8 cellular contexts compared by ENCODE assay signal in the genomic region with DNA sequence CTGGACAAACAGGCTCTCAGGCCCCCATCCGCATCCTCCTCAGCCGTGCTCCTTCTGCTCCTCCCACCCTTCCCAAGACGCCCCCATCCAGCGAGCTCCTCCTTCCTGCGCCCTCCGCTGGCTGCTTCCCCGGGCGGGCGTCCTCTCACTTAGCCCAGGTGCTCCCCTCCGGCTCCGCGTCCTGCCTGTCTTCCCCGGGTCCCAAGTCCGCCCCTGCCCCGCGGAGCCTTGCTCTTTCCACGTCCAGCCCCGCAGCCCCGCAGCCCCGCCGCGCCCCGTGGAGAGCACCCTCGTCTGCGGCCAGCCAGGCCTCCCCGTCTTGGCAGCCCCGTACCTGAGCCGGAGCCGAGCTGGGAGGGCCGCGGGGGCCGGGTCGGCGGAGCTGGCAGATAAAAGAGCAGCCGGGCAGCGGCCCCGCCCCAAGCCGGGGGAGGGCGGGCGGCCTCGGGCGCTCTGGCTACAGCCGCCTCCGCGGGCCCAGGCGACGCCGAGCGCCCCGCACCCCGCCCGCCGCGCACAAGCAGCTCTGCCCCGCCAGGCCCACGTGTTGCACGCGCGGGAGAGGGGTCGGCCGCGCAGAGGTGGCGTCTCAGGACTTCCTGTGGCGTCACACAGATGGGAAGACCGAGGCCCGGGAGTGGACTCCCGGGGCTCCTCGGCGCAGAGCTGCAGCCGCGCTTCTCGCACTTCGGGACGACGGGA. TPM values are rescaled to one million over a fixed set of nuclear protein-coding genes. Genes with fewer than 3 reads are reported as not detected.
DNase-seq lines count a peak whose midpoint lies in the region; TF ChIP-seq lines count a peak whose summit lies in the region.

A gene with protein sequence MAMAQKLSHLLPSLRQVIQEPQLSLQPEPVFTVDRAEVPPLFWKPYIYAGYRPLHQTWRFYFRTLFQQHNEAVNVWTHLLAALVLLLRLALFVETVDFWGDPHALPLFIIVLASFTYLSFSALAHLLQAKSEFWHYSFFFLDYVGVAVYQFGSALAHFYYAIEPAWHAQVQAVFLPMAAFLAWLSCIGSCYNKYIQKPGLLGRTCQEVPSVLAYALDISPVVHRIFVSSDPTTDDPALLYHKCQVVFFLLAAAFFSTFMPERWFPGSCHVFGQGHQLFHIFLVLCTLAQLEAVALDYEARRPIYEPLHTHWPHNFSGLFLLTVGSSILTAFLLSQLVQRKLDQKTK (minus strand): TSS at position 555 of the 702 bp plus-strand sequence. CDS start 11,869 bp downstream, outside the sequence.

- peaks cover 15% of the 10 kb centered on the region for H3K4me1 ChIP-seq in HAP-1

- H3K27me3 ChIP-seq in HAP-1 (ENCODE audit: low read depth) (no peaks in the 10 kb centered on the region), dorsolateral prefrontal cortex (no peaks in the 10 kb centered on the region)

- in situ Hi-C loops in HAP-1 (cut with MboI; ENCODE audit: low sequenced_read_pairs), result no loop called here

- intact Hi-C loops in dorsolateral prefrontal cortex (cut with DNase I) (no loop called here), lower leg skin (cut with DNase I; ENCODE audit: low total_unique reads) (no loop called here)

- TF ChIP-seq CTCF in dorsolateral prefrontal cortex (IDR thresholded peaks at IDR 0.05 in 54 of 56, conservative IDR thresholded peaks at IDR 0.05 in 2 of 56; ENCODE audit: low read depth in 1 of 56, partially characterized antibody in 56 of 56) (peak in 8 of 56 donors; percentile 5 to 41 (median 13)), lower leg skin (IDR thresholded peaks at IDR 0.05) (no peak)

- H3K4me3 ChIP-seq in HAP-1, result peak within 1 kb of the TSS; percentile 36
- H3K4me3 ChIP-seq in dorsolateral prefrontal cortex, result peak within 1 kb of the TSS; percentile 54 to 94 (median 79)
- H3K4me3 ChIP-seq in lower leg skin (ENCODE audit: low read depth, poor library complexity, severe bottlenecking), result peak within 1 kb of the TSS; percentile 62

- 0 to 2% methylated on average over 33 to 48 of the region's 75 CpGs for WGBS in lower leg skin, 2 donors

- H3K27ac ChIP-seq in dorsolateral prefrontal cortex, result peak within 1 kb of the TSS in 56 of 59 donors; percentile 58 to 94 (median 84)

- DNase-seq in DMS153 (lab: John Stamatoyannopoulos, UW) (peak; percentile 83), HAP-1 (ENCODE audit: low spot score in 2 of 2) (peak; percentile 55 to 82), NCI-H2196 treated with DMSO at 0.1 percent for 48 hours (lab: John Stamatoyannopoulos, UW; ENCODE audit: unreplicated experiment) (peak; percentile 62), dorsolateral prefrontal cortex (peak; percentile 67 to 89 (median 82)), lower leg skin (ENCODE audit: low spot score in 2 of 2) (peak; percentile 51 to 91), NCI-H524 treated with DMSO at 0.1 percent for 48 hours (lab: John Stamatoyannopoulos, UW) (no peak)
- DNase-seq in activated CD4-positive, alpha-beta T cell treated with anti-CD3 and anti-CD28 coated beads, Interleukin-2, amount 50 U/mL, for 48 hours, result peak; percentile 64 to 72
- peak; percentile 67 for DNase-seq in stimulated activated CD4-positive, alpha-beta T cell treated with anti-CD3 and anti-CD28 coated beads, Interleukin-4, amount 100 ng/mL, for 1 hour

- H3K9me3 ChIP-seq in HAP-1, result no peaks in the 10 kb centered on the region

- H3K36me3 ChIP-seq in HAP-1 (replicated peaks), result no peaks in the 10 kb centered on the region

- no peak for TF ChIP-seq POLR2A in lower leg skin (IDR thresholded peaks at IDR 0.05)

RNA-seq across cellular contexts. Expression of the gene that starts here (rescaled TPM):
- 10 to 100 TPM in 41 of 120 experiments, 1 to 10 TPM in 79; 5.7 to 12.6 (median 9.3) TPM for total RNA-seq in dorsolateral prefrontal cortex
- total RNA-seq in lower leg skin, result 10 to 100 TPM; 20.1 to 29.6 (median 24.4) TPM
